Comparison of ENCODE assay signal across 2 cellular contexts in genomic region chr6:43636312-43636667, GRCh38.
TF ChIP-seq lines count a peak whose summit lies in the region.

No MANE protein-coding gene starts in this region.

TF ChIP-seq in GM12878, 131 proteins besides CTCF, POLR2A, EP300 and RAD21:
- TF ChIP-seq STAT1 (conservative IDR thresholded peaks at IDR 0.05) (no peak), MTA3 (IDR thresholded peaks at IDR 0.05; ENCODE audit: borderline replicate concordance, low read length) (no peak), MTA2 (IDR thresholded peaks at IDR 0.05; ENCODE audit: low read depth) (no peak), SMARCA5 (IDR thresholded peaks at IDR 0.05) (no peak)

TF ChIP-seq in GM12891, 5 proteins besides CTCF, POLR2A, EP300 and RAD21:
- TF ChIP-seq POU2F2 (IDR thresholded peaks at IDR 0.05; ENCODE audit: low read depth, low read length) (no peak; the same call in 1 of the 2 replicates), POLR2AphosphoS5 (IDR thresholded peaks at IDR 0.05; ENCODE audit: low read depth, low read length) (no peak), PAX5 (IDR thresholded peaks at IDR 0.05; ENCODE audit: insufficient read depth, low read length, severe bottlenecking) (no peak), SPI1 (IDR thresholded peaks at IDR 0.05; ENCODE audit: low read depth, low read length) (no peak), TAF1 (IDR thresholded peaks at IDR 0.05; ENCODE audit: low read depth, low read length) (no peak)
